Comparison of ENCODE assay signal across 1 cellular context in genomic region chr12:75705749-75706719, GRCh38.
TF ChIP-seq lines count a peak whose summit lies in the region.

No MANE protein-coding gene starts in this region.

TF ChIP-seq in IMR-90, 13 proteins besides CTCF, POLR2A, EP300 and RAD21 (continued from another document):
- TF ChIP-seq MAFK (IDR thresholded peaks at IDR 0.05; ENCODE audit: low read depth, low read length) = peak; percentile 39; the same call in 1 of the 2 replicates
